32 cellular contexts compared by ENCODE assay signal in genomic region chrX:3192835-3193234, GRCh38.
"Had no signal": no experiment of that assay in that cellular context is flagged by ENCODE, and none has a peak within 500 bp of the region (broad histone marks: within the 10 kb centered on the region; RNA-seq: fewer than 3 reads in every experiment).

No MANE protein-coding gene starts in this region.

- H3K36me3 ChIP-seq: neutrophil, right lobe of liver, sigmoid colon, spleen, suprapubic skin, tibial artery, transverse colon, upper lobe of right lung, uterus had no signal

- H3K36me3 Mint-ChIP-seq: natural killer cell treated with Interleukin-12 subunit alpha and Interleukin-12 subunit beta and Interleukin-15 and Interleukin-18, amount 100 ng/mL, for 72 hours; stimulated activated memory B cell treated with anti-CD40 and anti-IgM and Interleukin-4, amounts not matched to agents 10 μg/mL and 1 μg/mL and 100 μg/mL, for 72 hours; type B pancreatic cell had no signal

- H3K4me3 Mint-ChIP-seq: naive thymus-derived CD8-positive, alpha-beta T cell; natural killer cell treated with Interleukin-12 subunit alpha and Interleukin-12 subunit beta and Interleukin-15 and Interleukin-18, amount 100 ng/mL, for 72 hours; nephron progenitor cell; neural crest cell; stimulated activated memory B cell treated with anti-CD40 and anti-IgM and Interleukin-4, amounts not matched to agents 10 μg/mL and 1 μg/mL and 100 μg/mL, for 72 hours; stimulated activated naive CD8-positive, alpha-beta T cell treated with anti-CD3 and anti-CD28 coated beads, Interleukin-15, amount 100 ng/mL, for 72 hours; type B pancreatic cell had no signal

- H3K4me1 Mint-ChIP-seq: naive thymus-derived CD8-positive, alpha-beta T cell; stimulated activated memory B cell treated with anti-CD40 and anti-IgM and Interleukin-4, amounts not matched to agents 10 μg/mL and 1 μg/mL and 100 μg/mL, for 72 hours; stimulated activated naive CD8-positive, alpha-beta T cell treated with anti-CD3 and anti-CD28 coated beads, Interleukin-15, amount 100 ng/mL, for 72 hours had no signal

- H3K4me1 ChIP-seq: parathyroid adenoma, psoas muscle, right lobe of liver, sigmoid colon, spleen, suprapubic skin, testis, tibial artery, transverse colon, upper lobe of right lung, uterus had no signal

- H2AFZ ChIP-seq: parathyroid adenoma had no signal

- H3K27me3 ChIP-seq: neutrophil, right lobe of liver, sigmoid colon, spleen, suprapubic skin, testis, tibial artery, transverse colon, upper lobe of right lung, uterus had no signal

- FAIRE-seq: small intestine had no signal

- H3K79me2 ChIP-seq: parathyroid adenoma had no signal

- H3K9me3 ChIP-seq: neutrophil, psoas muscle, right lobe of liver, sigmoid colon, suprapubic skin, testis, tibial artery, transverse colon, upper lobe of right lung, uterus had no signal

- H3K4me3 ChIP-seq: psoas muscle, right lobe of liver, sigmoid colon, spleen, suprapubic skin, testis, tibial artery, transverse colon, upper lobe of right lung, uterus had no signal

- DNase-seq: naive thymus-derived CD8-positive, alpha-beta T cell; nephron progenitor cell; nucleus accumbens; posterior cingulate gyrus; psoas muscle; right cardiac atrium; right lobe of liver; sigmoid colon; small intestine; spleen; stimulated activated CD4-positive, alpha-beta T cell treated with anti-CD3 and anti-CD28 coated beads, Interleukin-12 subunit alpha, Interleukin-12 subunit beta, amount 100 ng/mL, for 4 hours; stimulated activated CD4-positive, alpha-beta T cell treated with anti-CD3 and anti-CD28 coated beads, Interleukin-1b, Interleukin-23, amount 100 ng/mL, for 48 hours; stimulated activated CD4-positive, alpha-beta T cell treated with anti-CD3 and anti-CD28 coated beads, Interleukin-4, amount 100 ng/mL, for 1 hour; stimulated activated CD4-positive, alpha-beta T cell treated with anti-CD3 and anti-CD28 coated beads, Interleukin-4, amount 100 ng/mL, for 4 hours; stimulated activated CD8-positive, alpha-beta memory T cell treated with anti-CD3 and anti-CD28 coated beads, Interleukin-4, amount 100 ng/mL, for 48 hours; stimulated activated naive CD4-positive, alpha-beta T cell; stimulated activated naive CD8-positive, alpha-beta T cell treated with anti-CD3 and anti-CD28 coated beads, Interleukin-15, amount 100 ng/mL, for 72 hours; stimulated activated naive CD8-positive, alpha-beta T cell treated with anti-CD3 and anti-CD28 coated beads, Interleukin-15, Interleukin-2, amounts not matched to agents 100 U/mL and 50 U/mL, for 24 hours; substantia nigra; testis; tibial artery; transverse colon; upper lobe of right lung; uterus had no signal

- ATAC-seq: naive thymus-derived CD8-positive, alpha-beta T cell; natural killer cell treated with Interleukin-12 subunit alpha and Interleukin-12 subunit beta and Interleukin-15 and Interleukin-18, amount 100 ng/mL, for 72 hours; psoas muscle; right cardiac atrium; right lobe of liver; stimulated activated memory B cell treated with anti-CD40 and anti-IgM and Interleukin-4, amounts not matched to agents 10 μg/mL and 1 μg/mL and 100 μg/mL, for 72 hours; stimulated activated naive CD8-positive, alpha-beta T cell treated with anti-CD3 and anti-CD28 coated beads, Interleukin-15, amount 100 ng/mL, for 72 hours; stimulated activated naive CD8-positive, alpha-beta T cell treated with anti-CD3 and anti-CD28 coated beads, Interleukin-15, Interleukin-2, amounts not matched to agents 100 U/mL and 50 U/mL, for 24 hours; upper lobe of right lung had no signal

- H3K27ac Mint-ChIP-seq: natural killer cell treated with Interleukin-12 subunit alpha and Interleukin-12 subunit beta and Interleukin-15 and Interleukin-18, amount 100 ng/mL, for 72 hours; nephron progenitor cell; progenitor cell of endocrine pancreas; stimulated activated memory B cell treated with anti-CD40 and anti-IgM and Interleukin-4, amounts not matched to agents 10 μg/mL and 1 μg/mL and 100 μg/mL, for 72 hours; stimulated activated naive CD8-positive, alpha-beta T cell treated with anti-CD3 and anti-CD28 coated beads, Interleukin-15, amount 100 ng/mL, for 72 hours; type B pancreatic cell had no signal

- H3K27me3 Mint-ChIP-seq: progenitor cell of endocrine pancreas; stimulated activated memory B cell treated with anti-CD40 and anti-IgM and Interleukin-4, amounts not matched to agents 10 μg/mL and 1 μg/mL and 100 μg/mL, for 72 hours; stimulated activated naive CD8-positive, alpha-beta T cell treated with anti-CD3 and anti-CD28 coated beads, Interleukin-15, amount 100 ng/mL, for 72 hours; type B pancreatic cell had no signal

- H3K9ac ChIP-seq: parathyroid adenoma had no signal

- H3K27ac ChIP-seq: neutrophil, parathyroid adenoma, psoas muscle, right lobe of liver, sigmoid colon, spleen, suprapubic skin, testis, tibial artery, transverse colon, upper lobe of right lung, uterus had no signal
